Comparison of ENCODE assay signal across 1 cellular context in the genomic region with DNA sequence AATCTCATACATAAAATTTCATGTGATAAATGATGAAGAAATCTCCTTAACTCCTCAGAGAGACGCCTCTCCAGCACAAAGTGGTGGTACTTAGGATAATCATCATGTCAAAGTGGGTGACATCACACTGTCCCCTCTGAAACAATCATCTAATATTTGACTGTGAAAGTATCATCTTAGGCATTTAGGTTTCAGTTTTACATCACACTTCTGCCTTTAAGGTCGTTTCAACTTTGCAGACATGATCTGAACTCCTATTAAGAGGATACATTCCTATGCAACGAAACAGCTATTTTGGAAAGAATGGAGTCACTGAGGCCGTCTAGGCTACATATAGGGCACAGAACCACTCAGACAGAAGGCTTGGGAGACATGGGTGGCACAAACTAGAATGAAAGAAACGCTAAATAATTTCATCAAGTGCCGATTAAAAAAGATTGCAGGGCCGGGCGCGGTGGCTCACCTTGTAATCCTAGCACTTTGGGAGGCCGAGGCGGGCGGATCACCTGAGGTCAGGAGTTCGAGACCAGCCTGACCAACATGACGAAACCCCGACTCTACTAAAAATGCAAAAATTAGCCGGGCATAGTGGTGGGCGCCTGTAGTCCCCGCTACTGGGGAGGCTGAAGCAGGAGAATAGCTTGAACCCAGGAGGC.
A peak's percentile ranks its signal among the peaks of the same experiment; 100 is the strongest.
TF ChIP-seq lines count a peak whose summit lies in the region.

No MANE protein-coding gene starts in this region.

TF ChIP-seq in GM12878, 131 proteins besides CTCF, POLR2A, EP300 and RAD21 (continued from another document and continues in another):
- no peak for TF ChIP-seq RELB (IDR thresholded peaks at IDR 0.05; ENCODE audit: low read depth)
- 0 out of 2 replicates have a peak, but pooled peaks have one; percentile 17 for TF ChIP-seq NBN (IDR thresholded peaks at IDR 0.05)
- peak; percentile 15 for TF ChIP-seq SKIL (IDR thresholded peaks at IDR 0.05; ENCODE audit: low read depth, poor library complexity, severe bottlenecking)
- TF ChIP-seq CREM (IDR thresholded peaks at IDR 0.05; ENCODE audit: low read depth): peak; percentile 87
- TF ChIP-seq BHLHE40 (IDR thresholded peaks at IDR 0.05; ENCODE audit: borderline replicate concordance in 1 of 2, low read depth in 2 of 2, low read length in 1 of 2): 0 out of 4 replicates have a peak, but pooled peaks of 1 of the 2 experiments have one; percentile 13
- TF ChIP-seq PKNOX1 (IDR thresholded peaks at IDR 0.05): peak; percentile 57; the same call in 1 of the 2 replicates
- TF ChIP-seq SMC3 (IDR thresholded peaks at IDR 0.05; ENCODE audit: borderline replicate concordance, low read length): no peak
- TF ChIP-seq ZNF274 (IDR thresholded peaks at IDR 0.05; ENCODE audit: insufficient read depth, insufficient read length): no peak
- TF ChIP-seq EED (IDR thresholded peaks at IDR 0.05; ENCODE audit: low read depth): peak; percentile 58; the same call in 1 of the 2 replicates
- TF ChIP-seq, protein P1, sequence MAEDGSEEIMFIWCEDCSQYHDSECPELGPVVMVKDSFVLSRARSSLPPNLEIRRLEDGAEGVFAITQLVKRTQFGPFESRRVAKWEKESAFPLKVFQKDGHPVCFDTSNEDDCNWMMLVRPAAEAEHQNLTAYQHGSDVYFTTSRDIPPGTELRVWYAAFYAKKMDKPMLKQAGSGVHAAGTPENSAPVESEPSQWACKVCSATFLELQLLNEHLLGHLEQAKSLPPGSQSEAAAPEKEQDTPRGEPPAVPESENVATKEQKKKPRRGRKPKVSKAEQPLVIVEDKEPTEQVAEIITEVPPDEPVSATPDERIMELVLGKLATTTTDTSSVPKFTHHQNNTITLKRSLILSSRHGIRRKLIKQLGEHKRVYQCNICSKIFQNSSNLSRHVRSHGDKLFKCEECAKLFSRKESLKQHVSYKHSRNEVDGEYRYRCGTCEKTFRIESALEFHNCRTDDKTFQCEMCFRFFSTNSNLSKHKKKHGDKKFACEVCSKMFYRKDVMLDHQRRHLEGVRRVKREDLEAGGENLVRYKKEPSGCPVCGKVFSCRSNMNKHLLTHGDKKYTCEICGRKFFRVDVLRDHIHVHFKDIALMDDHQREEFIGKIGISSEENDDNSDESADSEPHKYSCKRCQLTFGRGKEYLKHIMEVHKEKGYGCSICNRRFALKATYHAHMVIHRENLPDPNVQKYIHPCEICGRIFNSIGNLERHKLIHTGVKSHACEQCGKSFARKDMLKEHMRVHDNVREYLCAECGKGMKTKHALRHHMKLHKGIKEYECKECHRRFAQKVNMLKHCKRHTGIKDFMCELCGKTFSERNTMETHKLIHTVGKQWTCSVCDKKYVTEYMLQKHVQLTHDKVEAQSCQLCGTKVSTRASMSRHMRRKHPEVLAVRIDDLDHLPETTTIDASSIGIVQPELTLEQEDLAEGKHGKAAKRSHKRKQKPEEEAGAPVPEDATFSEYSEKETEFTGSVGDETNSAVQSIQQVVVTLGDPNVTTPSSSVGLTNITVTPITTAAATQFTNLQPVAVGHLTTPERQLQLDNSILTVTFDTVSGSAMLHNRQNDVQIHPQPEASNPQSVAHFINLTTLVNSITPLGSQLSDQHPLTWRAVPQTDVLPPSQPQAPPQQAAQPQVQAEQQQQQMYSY (CRISPR knock-in tag; IDR thresholded peaks at IDR 0.05): no peak
- TF ChIP-seq NR2F1 (conservative IDR thresholded peaks at IDR 0.05): peak; percentile 51; the same call in 1 of the 2 replicates
- TF ChIP-seq ESRRA (IDR thresholded peaks at IDR 0.05; ENCODE audit: low read length): no peak
- TF ChIP-seq MXI1 (IDR thresholded peaks at IDR 0.05; ENCODE audit: low read depth, low read length): no peak; the same call in 1 of the 2 replicates
- TF ChIP-seq SMAD5 (IDR thresholded peaks at IDR 0.05; ENCODE audit: low read depth): peak; percentile 62; the same call in 1 of the 2 replicates
- TF ChIP-seq HDAC2 (IDR thresholded peaks at IDR 0.05): no peak
- peak; percentile 78 for TF ChIP-seq MLLT1 (IDR thresholded peaks at IDR 0.05)
- TF ChIP-seq POLR2AphosphoS5 (IDR thresholded peaks at IDR 0.05; ENCODE audit: low read length): peak; percentile 45
- peak; percentile 30; the same call in 1 of the 2 replicates for TF ChIP-seq TAF1 (IDR thresholded peaks at IDR 0.05; ENCODE audit: borderline replicate concordance, low read depth, low read length)
- TF ChIP-seq ZNF687 (IDR thresholded peaks at IDR 0.05): no peak; the same call in 1 of the 2 replicates
- TF ChIP-seq ZBED1 (IDR thresholded peaks at IDR 0.05; ENCODE audit: borderline replicate concordance): no peak
- TF ChIP-seq, protein P2, sequence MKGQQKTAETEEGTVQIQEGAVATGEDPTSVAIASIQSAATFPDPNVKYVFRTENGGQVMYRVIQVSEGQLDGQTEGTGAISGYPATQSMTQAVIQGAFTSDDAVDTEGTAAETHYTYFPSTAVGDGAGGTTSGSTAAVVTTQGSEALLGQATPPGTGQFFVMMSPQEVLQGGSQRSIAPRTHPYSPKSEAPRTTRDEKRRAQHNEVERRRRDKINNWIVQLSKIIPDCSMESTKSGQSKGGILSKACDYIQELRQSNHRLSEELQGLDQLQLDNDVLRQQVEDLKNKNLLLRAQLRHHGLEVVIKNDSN (IDR thresholded peaks at IDR 0.05; ENCODE audit: borderline replicate concordance, extremely low read length, insufficient read depth, low read depth, low read length): no peak
- no peak for TF ChIP-seq CBX5 (IDR thresholded peaks at IDR 0.05; ENCODE audit: low read depth)
- peak; percentile 37; the same call in 1 of the 2 replicates for TF ChIP-seq SPI1 (IDR thresholded peaks at IDR 0.05; ENCODE audit: borderline replicate concordance, insufficient read depth, low read depth, low read length)
- peak; percentile 36; the same call in 1 of the 2 replicates for TF ChIP-seq IRF4 (IDR thresholded peaks at IDR 0.05; ENCODE audit: low read depth, low read length)
- peak; percentile 69 for TF ChIP-seq JUNB (IDR thresholded peaks at IDR 0.05)
- peak; percentile 69 for TF ChIP-seq NFIC (IDR thresholded peaks at IDR 0.05; ENCODE audit: low read depth, low read length)
- no peak for TF ChIP-seq PBX3 (IDR thresholded peaks at IDR 0.05; ENCODE audit: insufficient replicate concordance, low read depth, low read length)
- TF ChIP-seq, protein P3, sequence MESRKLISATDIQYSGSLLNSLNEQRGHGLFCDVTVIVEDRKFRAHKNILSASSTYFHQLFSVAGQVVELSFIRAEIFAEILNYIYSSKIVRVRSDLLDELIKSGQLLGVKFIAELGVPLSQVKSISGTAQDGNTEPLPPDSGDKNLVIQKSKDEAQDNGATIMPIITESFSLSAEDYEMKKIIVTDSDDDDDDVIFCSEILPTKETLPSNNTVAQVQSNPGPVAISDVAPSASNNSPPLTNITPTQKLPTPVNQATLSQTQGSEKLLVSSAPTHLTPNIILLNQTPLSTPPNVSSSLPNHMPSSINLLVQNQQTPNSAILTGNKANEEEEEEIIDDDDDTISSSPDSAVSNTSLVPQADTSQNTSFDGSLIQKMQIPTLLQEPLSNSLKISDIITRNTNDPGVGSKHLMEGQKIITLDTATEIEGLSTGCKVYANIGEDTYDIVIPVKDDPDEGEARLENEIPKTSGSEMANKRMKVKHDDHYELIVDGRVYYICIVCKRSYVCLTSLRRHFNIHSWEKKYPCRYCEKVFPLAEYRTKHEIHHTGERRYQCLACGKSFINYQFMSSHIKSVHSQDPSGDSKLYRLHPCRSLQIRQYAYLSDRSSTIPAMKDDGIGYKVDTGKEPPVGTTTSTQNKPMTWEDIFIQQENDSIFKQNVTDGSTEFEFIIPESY (IDR thresholded peaks at IDR 0.05): no peak
- TF ChIP-seq, protein P4, sequence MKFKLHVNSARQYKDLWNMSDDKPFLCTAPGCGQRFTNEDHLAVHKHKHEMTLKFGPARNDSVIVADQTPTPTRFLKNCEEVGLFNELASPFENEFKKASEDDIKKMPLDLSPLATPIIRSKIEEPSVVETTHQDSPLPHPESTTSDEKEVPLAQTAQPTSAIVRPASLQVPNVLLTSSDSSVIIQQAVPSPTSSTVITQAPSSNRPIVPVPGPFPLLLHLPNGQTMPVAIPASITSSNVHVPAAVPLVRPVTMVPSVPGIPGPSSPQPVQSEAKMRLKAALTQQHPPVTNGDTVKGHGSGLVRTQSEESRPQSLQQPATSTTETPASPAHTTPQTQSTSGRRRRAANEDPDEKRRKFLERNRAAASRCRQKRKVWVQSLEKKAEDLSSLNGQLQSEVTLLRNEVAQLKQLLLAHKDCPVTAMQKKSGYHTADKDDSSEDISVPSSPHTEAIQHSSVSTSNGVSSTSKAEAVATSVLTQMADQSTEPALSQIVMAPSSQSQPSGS (IDR thresholded peaks at IDR 0.05; ENCODE audit: low read length): peak; percentile 79
- TF ChIP-seq RUNX3 (IDR thresholded peaks at IDR 0.05; ENCODE audit: low read length): 0 out of 2 replicates have a peak, but pooled peaks have one; percentile 4
- no peak for TF ChIP-seq CEBPB (IDR thresholded peaks at IDR 0.05; ENCODE audit: borderline replicate concordance in 1 of 2, low read depth in 2 of 2, low read length in 2 of 2)
- no peak for TF ChIP-seq PAX8 (IDR thresholded peaks at IDR 0.05)
- TF ChIP-seq MEF2B (IDR thresholded peaks at IDR 0.05; ENCODE audit: partially characterized antibody, poor library complexity, severe bottlenecking): no peak
